Comparison of ENCODE assay signal across 21 cellular contexts in genomic region chr7:133780912-133781311, GRCh38.
DNase-seq lines count a peak whose midpoint lies in the region; ATAC-seq, FAIRE-seq and TF ChIP-seq lines count a peak whose summit lies in the region.
"Had no signal": no experiment of that assay in that cellular context is flagged by ENCODE, and none has a peak within 500 bp of the region (broad histone marks: within the 10 kb centered on the region; RNA-seq: fewer than 3 reads in every experiment).

No MANE protein-coding gene starts in this region.

- no peaks in the 10 kb centered on the region for H3K79me1 ChIP-seq in IMR-90 (ENCODE audit: low read depth in 1 of 2, low read length in 2 of 2)

- no peak overlapping the region for H2BK5ac ChIP-seq in IMR-90 (ENCODE audit: low read depth, low read length, poor library complexity, severe bottlenecking)

- DNase-seq in A549 (ENCODE audit: low read depth in 1 of 2, low spot score in 1 of 2) (no peak), IMR-90 (no peak), fibroblast of the aortic adventitia (ENCODE audit: low read depth) (peak; percentile 2), HK-2 (ENCODE audit: unreplicated experiment) (no peak)
- DNase-seq: 8988T; AML-193; Caco-2; Calu3; CD4-positive, alpha-beta T cell; CD8-positive, alpha-beta T cell; DMS79 treated with DMSO at 0.1 percent for 48 hours; GF-D8 had no signal

- 49% methylated on average over 2 of the region's 2 CpGs for WGBS in A549 (ENCODE audit: missing lambda C conversion rate)
- no CpG with 5 or more reads among the region's 2 CpGs for WGBS in IMR-90 (ENCODE audit: extremely low coverage in 2 of 2, insufficient read length in 1 of 2), 2 experiments

- no peak overlapping the region for H2BK20ac ChIP-seq in IMR-90 (ENCODE audit: low read depth, low read length)

- H4K91ac ChIP-seq in IMR-90 (ENCODE audit: insufficient read depth, low read depth, low read length), result no peak overlapping the region

- POLR2A ChIA-PET in A549 (lab: Yijun Ruan, JAX), result no interaction called here
- POLR2A ChIA-PET in IMR-90 (lab: Charles Lee; ENCODE audit: unreplicated experiment), result no interaction called here

- TF ChIP-seq POLR2A in A549 (IDR thresholded peaks at IDR 0.05; ENCODE audit: low read length) (no peak), IMR-90 (IDR thresholded peaks at IDR 0.05; ENCODE audit: low read depth, low read length) (no peak)

- no peak overlapping the region for H2AFZ ChIP-seq in IMR-90 (replicated peaks; ENCODE audit: low read length, poor library complexity)

- dilution Hi-C loops in IMR-90 (cut with HindIII; ENCODE audit: low sequenced_read_pairs, unreplicated experiment), result no loop called here

- H3K36me3 ChIP-seq in IMR-90 (ENCODE audit: control insufficient read depth, insufficient read depth, low read length), result no peaks in the 10 kb centered on the region

- TF ChIP-seq CTCF in A549 (IDR thresholded peaks at IDR 0.05), result no peak
- TF ChIP-seq CTCF in IMR-90 (conservative IDR thresholded peaks at IDR 0.05; ENCODE audit: low read depth, low read length), result no peak
- TF ChIP-seq CTCF in fibroblast of the aortic adventitia (IDR thresholded peaks at IDR 0.05; ENCODE audit: insufficient read depth, low read length), result no peak

- no peak overlapping the region for H3K23ac ChIP-seq in IMR-90 (ENCODE audit: low read depth, low read length)

- CTCF ChIA-PET in A549 (lab: Yijun Ruan, JAX), result no interaction called here
- CTCF ChIA-PET in IMR-90 (lab: Yijun Ruan, JAX), result no interaction called here

- no peak overlapping the region for H2AK9ac ChIP-seq in IMR-90 (replicated peaks; ENCODE audit: low read depth, low read length, poor library complexity)

- H3K14ac ChIP-seq in IMR-90 (replicated peaks; ENCODE audit: low read depth, low read length), result no peak overlapping the region

- no peaks in the 10 kb centered on the region for H4K20me1 ChIP-seq in IMR-90 (ENCODE audit: insufficient read depth, low read length)
- H4K20me1 ChIP-seq: BLaER1 treated with 17β-estradiol and CSF1 and Interleukin-3, amounts not matched to agents 10 nM and 100 nM had no signal

- no peak overlapping the region for H4K8ac ChIP-seq in IMR-90 (ENCODE audit: low read depth in 2 of 2, low read length in 2 of 2)

- no peak overlapping the region for H3K56ac ChIP-seq in IMR-90 (ENCODE audit: extremely low read depth, insufficient read depth, low read length)

- H3K9me3 ChIP-seq in A549, result no peaks in the 10 kb centered on the region
- H3K9me3 ChIP-seq in IMR-90 (ENCODE audit: control insufficient read depth, insufficient read depth, low read length), result no peaks in the 10 kb centered on the region
- H3K9me3 ChIP-seq: Caco-2 had no signal

- H3K4me2 ChIP-seq in A549 (no peak overlapping the region), IMR-90 (ENCODE audit: low read depth, low read length) (no peak overlapping the region)
- H3K4me2 ChIP-seq: BLaER1 treated with 17β-estradiol and CSF1 and Interleukin-3, amounts not matched to agents 10 nM and 100 nM had no signal

- H2AK5ac ChIP-seq in IMR-90 (ENCODE audit: low read depth, low read length), result no peak overlapping the region

- no peaks in the 10 kb centered on the region for H3K27me3 ChIP-seq in IMR-90 (ENCODE audit: control insufficient read depth, insufficient read depth, low read length)
- H3K27me3 ChIP-seq: BLaER1 treated with 17β-estradiol and CSF1 and Interleukin-3, amounts not matched to agents 10 nM and 100 nM had no signal

- H3K4ac ChIP-seq in IMR-90 (ENCODE audit: low read depth, low read length), result no peak overlapping the region

- H3K4me1 ChIP-seq in A549 (no peaks in the 10 kb centered on the region), IMR-90 (ENCODE audit: control insufficient read depth, insufficient read depth, low read length) (no peaks in the 10 kb centered on the region)
- H3K4me1 ChIP-seq: BLaER1 treated with 17β-estradiol and CSF1 and Interleukin-3, amounts not matched to agents 10 nM and 100 nM; Caco-2 had no signal

- intact Hi-C loops in IMR-90 (cut with micrococcal nuclease), result no loop called here

- BruUV-seq in IMR-90 (replicated peaks; lab: Mats Ljungman, UMichigan), result no TSS peak

- no peak for TF ChIP-seq EP300 in A549 (IDR thresholded peaks at IDR 0.05)

- H2BK120ac ChIP-seq in IMR-90 (ENCODE audit: low read depth, low read length), result no peak overlapping the region

- no peak overlapping the region for H3K9ac ChIP-seq in IMR-90 (ENCODE audit: low read depth, low read length)
- H3K9ac ChIP-seq: BLaER1 treated with 17β-estradiol and CSF1 and Interleukin-3, amounts not matched to agents 10 nM and 100 nM had no signal

- H2BK15ac ChIP-seq in IMR-90 (ENCODE audit: low read depth, low read length), result no peak overlapping the region

- H3K27ac ChIP-seq in A549 (no peak overlapping the region), IMR-90 (ENCODE audit: insufficient read depth, low read length) (no peak overlapping the region)
- H3K27ac ChIP-seq: BLaER1 treated with 17β-estradiol and CSF1 and Interleukin-3, amounts not matched to agents 10 nM and 100 nM; C4-2B had no signal

- TF ChIP-seq RAD21 in A549 (conservative IDR thresholded peaks at IDR 0.05 in 1 of 2, IDR thresholded peaks at IDR 0.05 in 1 of 2), result no peak
- no peak for TF ChIP-seq RAD21 in IMR-90 (IDR thresholded peaks at IDR 0.05; ENCODE audit: low read length)

- no peak overlapping the region for H3K4me3 ChIP-seq in A549
- H3K4me3 ChIP-seq in IMR-90 (ENCODE audit: insufficient read depth, low read depth, low read length), result no peak overlapping the region
- H3K4me3 ChIP-seq in fibroblast of the aortic adventitia (ENCODE audit: low read depth, low read length), result no peak overlapping the region
- H3K4me3 ChIP-seq: BLaER1 treated with 17β-estradiol and CSF1 and Interleukin-3, amounts not matched to agents 10 nM and 100 nM had no signal

- no peak overlapping the region for H3K18ac ChIP-seq in IMR-90 (ENCODE audit: low read depth, low read length)

- FAIRE-seq in A549 (lab: Jason Lieb, UNC), result no peak
- FAIRE-seq: A204.1, D721Med, G401.6, GM12891, GM19239 had no signal

- H3K9me1 ChIP-seq in IMR-90 (ENCODE audit: insufficient read depth, low read length), result no peaks in the 10 kb centered on the region

- in situ Hi-C loops in IMR-90 (cut with MboI; ENCODE audit: low sequenced_read_pairs), result no loop called here

- ATAC-seq in A549, result no peak
- no peak for ATAC-seq in IMR-90 (ENCODE audit: low read depth)
- no peak for ATAC-seq in GM21723 (IDR thresholded peaks at IDR 0.05; ENCODE audit: unreplicated experiment)
- ATAC-seq in GM21786 (IDR thresholded peaks at IDR 0.05; ENCODE audit: unreplicated experiment), result no peak
- ATAC-seq: CD8-positive, alpha-beta T cell had no signal

- H4K5ac ChIP-seq in IMR-90 (ENCODE audit: low read depth, low read length), result no peak overlapping the region

TF ChIP-seq in A549, 52 proteins besides CTCF, POLR2A, EP300 and RAD21:
- TF ChIP-seq HOXA7 (CRISPR knock-in tag; IDR thresholded peaks at IDR 0.05) (no peak), MAFK (IDR thresholded peaks at IDR 0.05; ENCODE audit: partially characterized antibody) (peak; percentile 81)
- TF ChIP-seq, protein P1, sequence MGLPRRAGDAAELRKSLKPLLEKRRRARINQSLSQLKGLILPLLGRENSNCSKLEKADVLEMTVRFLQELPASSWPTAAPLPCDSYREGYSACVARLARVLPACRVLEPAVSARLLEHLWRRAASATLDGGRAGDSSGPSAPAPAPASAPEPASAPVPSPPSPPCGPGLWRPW (IDR thresholded peaks at IDR 0.05), result no peak

TF ChIP-seq in IMR-90, 13 proteins besides CTCF, POLR2A, EP300 and RAD21:
- TF ChIP-seq MXI1 (IDR thresholded peaks at IDR 0.05; ENCODE audit: borderline replicate concordance, low read depth, low read length), result no peak
- peak; percentile 78 for TF ChIP-seq MAFK (IDR thresholded peaks at IDR 0.05; ENCODE audit: low read depth, low read length)
- TF ChIP-seq RCOR1 (IDR thresholded peaks at IDR 0.05; ENCODE audit: insufficient replicate concordance, low read length), result no peak
